ENCODE assay signal across 7 cellular contexts in the genomic region with DNA sequence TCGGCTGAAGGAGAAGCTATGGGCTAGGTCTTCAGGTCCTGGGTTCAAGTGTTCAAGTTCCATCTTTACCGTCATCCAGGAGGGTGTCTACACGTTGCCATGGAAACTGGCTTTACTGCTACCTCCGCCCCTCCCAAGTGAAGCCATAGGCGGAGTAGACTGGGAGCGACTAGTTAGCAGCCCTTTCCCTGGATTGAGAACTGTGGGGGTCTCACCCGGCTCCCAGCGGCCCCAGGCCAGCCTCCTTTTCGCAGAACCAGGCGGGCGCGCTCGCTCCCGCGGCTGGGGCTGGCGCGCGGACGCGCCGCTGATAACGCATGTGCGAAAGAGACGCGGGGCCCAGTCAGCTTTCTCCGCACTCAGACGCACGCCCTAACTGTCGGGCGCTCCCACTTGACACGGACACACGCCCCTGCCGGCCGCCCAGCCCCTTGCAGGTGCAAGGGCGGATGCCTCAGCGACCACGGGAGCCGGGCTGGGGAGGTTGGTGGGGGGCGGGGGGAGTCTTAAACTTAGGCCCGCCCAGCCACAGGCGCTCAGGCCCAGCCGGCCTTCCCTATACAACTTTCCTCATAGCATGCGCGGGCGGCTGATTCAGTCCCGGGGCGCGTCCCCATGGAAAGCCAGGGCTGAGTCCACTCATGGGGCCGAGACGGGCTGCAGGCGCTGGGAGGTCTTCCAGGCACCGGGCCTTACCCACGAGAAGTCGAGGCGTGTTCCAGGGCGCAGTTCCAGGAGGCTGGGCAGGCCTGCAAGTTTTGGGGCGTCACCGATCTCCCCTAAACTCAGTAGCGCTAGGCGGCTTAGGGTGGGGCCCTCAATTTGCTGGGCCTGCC. TPM values are rescaled to one million over a fixed set of nuclear protein-coding genes. Genes with fewer than 3 reads are reported as not detected.
DNase-seq lines count a peak whose midpoint lies in the region; ATAC-seq, FAIRE-seq and TF ChIP-seq lines count a peak whose summit lies in the region.

No MANE protein-coding gene starts in this region.

- peaks cover 14% of the 10 kb centered on the region for H3K36me3 Mint-ChIP-seq in activated naive CD4-positive, alpha-beta T cell treated with anti-CD3 and anti-CD28 coated beads, Interleukin-2, amount 10 ng/mL, durations not matched to agents 7 days and 5 days

- TF ChIP-seq POLR2A in vagina (IDR thresholded peaks at IDR 0.05): no peak

- H3K4me3 ChIP-seq in GM12875 (ENCODE audit: low read depth, low read length): peak overlapping the region; percentile 40
- peak overlapping the region; percentile 1 to 47 (median 16) for H3K4me3 ChIP-seq in pancreas
- peak overlapping the region; percentile 42 to 50 for H3K4me3 ChIP-seq in vagina

- no peak for FAIRE-seq in pancreas (lab: Jason Lieb, UNC)

- H3K9me3 Mint-ChIP-seq in activated naive CD4-positive, alpha-beta T cell treated with anti-CD3 and anti-CD28 coated beads, Interleukin-2, amount 10 ng/mL, durations not matched to agents 7 days and 5 days: no peaks in the 10 kb centered on the region

- H3K4me1 Mint-ChIP-seq in activated naive CD4-positive, alpha-beta T cell treated with anti-CD3 and anti-CD28 coated beads, Interleukin-2, amount 10 ng/mL, durations not matched to agents 7 days and 5 days: peaks cover 55% of the 10 kb centered on the region

- H3K27ac ChIP-seq in pancreas: no peak overlapping the region
- H3K27ac ChIP-seq in vagina: peak overlapping the region; percentile 66

- CTCF ChIA-PET in activated naive CD4-positive, alpha-beta T cell treated with anti-CD3 and anti-CD28 coated beads, Interleukin-2, amount 10 ng/mL, durations not matched to agents 7 days and 5 days (lab: Charles Lee): interaction anchor here (0.5 to 12.3 kb wide), 4 partner anchors 8 to 13 kb away, joined by 3 to 140 read pairs (median 3); no protein-coding TSS in a partner anchor

- 9 to 11% methylated on average over 59 to 60 of the region's 60 CpGs for WGBS in pancreas, 2 donors

- no peaks in the 10 kb centered on the region for H3K9me3 ChIP-seq in pancreas
- H3K9me3 ChIP-seq in vagina: no peaks in the 10 kb centered on the region

- DNase-seq in RKO (ENCODE audit: low spot score) (peak; percentile 92), head of caudate nucleus (peak in 41 of 42 donors; percentile 44 to 87 (median 75)), pancreas (peak in 5 of 6 donors; percentile 68 to 89 (median 77)), vagina (ENCODE audit: extremely low spot score in 2 of 2) (no peak)
- DNase-seq in activated naive CD4-positive, alpha-beta T cell treated with anti-CD3 and anti-CD28 coated beads, Interleukin-2, amount 10 ng/mL, durations not matched to agents 7 days and 5 days: peak; percentile 87

- H3K27me3 Mint-ChIP-seq in activated naive CD4-positive, alpha-beta T cell treated with anti-CD3 and anti-CD28 coated beads, Interleukin-2, amount 10 ng/mL, durations not matched to agents 7 days and 5 days: peaks cover 24% of the 10 kb centered on the region

- H3K4me1 ChIP-seq in pancreas (peaks cover 0 to 7% (median 0%) of the 10 kb centered on the region in 3 donors), vagina (peaks cover 31% of the 10 kb centered on the region)

- no peaks in the 10 kb centered on the region for H3K27me3 ChIP-seq in pancreas
- H3K27me3 ChIP-seq in vagina: no peaks in the 10 kb centered on the region

- H3K4me3 Mint-ChIP-seq in activated naive CD4-positive, alpha-beta T cell treated with anti-CD3 and anti-CD28 coated beads, Interleukin-2, amount 10 ng/mL, durations not matched to agents 7 days and 5 days: no peak overlapping the region

- intact Hi-C loops in head of caudate nucleus (cut with DNase I): no loop called here
- intact Hi-C loops in pancreas (cut with DNase I): no loop called here
- intact Hi-C loops in vagina (cut with DNase I): no loop called here

- H3K36me3 ChIP-seq in pancreas (no peaks in the 10 kb centered on the region), vagina (no peaks in the 10 kb centered on the region)

- H3K27ac Mint-ChIP-seq in activated naive CD4-positive, alpha-beta T cell treated with anti-CD3 and anti-CD28 coated beads, Interleukin-2, amount 10 ng/mL, durations not matched to agents 7 days and 5 days: no peak overlapping the region

- TF ChIP-seq CTCF in GM12875 (IDR thresholded peaks at IDR 0.05; ENCODE audit: borderline replicate concordance, insufficient read depth, low read depth, low read length) (peak; percentile 61), pancreas (IDR thresholded peaks at IDR 0.05) (peak in 3 of 4 donors; percentile 14 to 37 (median 31)), vagina (IDR thresholded peaks at IDR 0.05) (peak in 1 of 3 experiments; percentile 22)

- ATAC-seq in HG03196 (IDR thresholded peaks at IDR 0.05; ENCODE audit: unreplicated experiment): peak; percentile 63
- ATAC-seq in pancreas: peak; percentile 84 to 90 (median 90)

RNA-seq across cellular contexts. Expression of gene EFNA4, which starts 7.4 kb away (rescaled TPM):
- total RNA-seq in pancreas (1 to 10 TPM; 2.1 to 5.6 (median 3.1) TPM), vagina (13.8 TPM)
- 1 to 10 TPM; 6.0 to 6.2 TPM for polyA plus RNA-seq in pancreas

RNA-seq across cellular contexts. Expression of gene EFNA3, which starts 7.7 kb away (rescaled TPM):
- total RNA-seq in pancreas: 1 to 10 TPM in 2 of 6 donors, under 1 TPM in 4; 0.52 to 1.2 (median 0.70) TPM
- under 1 TPM; 0.72 to 0.99 TPM for polyA plus RNA-seq in pancreas
- 22.3 TPM for total RNA-seq in vagina

RNA-seq across cellular contexts. Expression of gene ADAM15, which starts 19.8 kb away (rescaled TPM):
- total RNA-seq in pancreas (10 to 100 TPM; 23.7 to 37.6 (median 33.2) TPM), vagina (193 TPM)
- 100 to 1,000 TPM; 114 to 125 TPM for polyA plus RNA-seq in pancreas

RNA-seq across cellular contexts. Expression of gene DCST1, which starts 37.3 kb away (rescaled TPM):
- total RNA-seq in pancreas (under 1 TPM in 1 of 6 donors, not detected in 5; 0.14 TPM), vagina (not detected)
- polyA plus RNA-seq in pancreas: not detected

RNA-seq across cellular contexts. Expression of gene DCST2, which starts 37.4 kb away (rescaled TPM):
- total RNA-seq in pancreas (under 1 TPM; 0.12 to 0.94 (median 0.22) TPM), vagina (7.9 TPM)
- polyA plus RNA-seq in pancreas: 1 to 10 TPM; 3.9 to 5.1 TPM

Comparison
In these comparisons a context has a peak if more than half of its experiments do, and no peak if none do; other contexts are left out.
1. DNase-seq: peak in RKO (single experiment), activated naive CD4-positive, alpha-beta T cell treated with anti-CD3 and anti-CD28 coated beads, Interleukin-2, amount 10 ng/mL, durations not matched to agents 7 days and 5 days (single experiment), head of caudate nucleus (41 of 42) and pancreas (5 of 6); none in vagina (0 of 2).
2. RNA of gene EFNA3, which starts 7.7 kb away (total RNA-seq): 22.3 TPM in vagina (single experiment); 0.52 to 1.2 TPM in pancreas; every median in the first group is over 10 times any median in the second.
3. Peak in every context shown above with its lines, with median percentiles within 50 percentile points of each other: H3K4me3 ChIP-seq.